Comparison of ENCODE assay signal across 8 cellular contexts in genomic region chr17:21253646-21254441, GRCh38. TPM values are rescaled to one million over a fixed set of nuclear protein-coding genes. Genes with fewer than 3 reads are reported as not detected.
A peak's percentile ranks its signal among the peaks of the same experiment; 100 is the strongest.
DNase-seq lines count a peak whose midpoint lies in the region; ATAC-seq, FAIRE-seq and TF ChIP-seq lines count a peak whose summit lies in the region.

No MANE protein-coding gene starts in this region.

- peak overlapping the region; percentile 86; the same call in 1 of the 2 replicates for H4K8ac ChIP-seq in H1 (ENCODE audit: extremely low read depth, insufficient read depth, low read length)

- peak; percentile 14 for ATAC-seq in GM19324 (IDR thresholded peaks at IDR 0.05; ENCODE audit: low FRiP score, unreplicated experiment)
- no peak for ATAC-seq in HG02973 (IDR thresholded peaks at IDR 0.05; ENCODE audit: unreplicated experiment)

- H3K4me1 ChIP-seq in H1 (replicated peaks in 1 of 4; ENCODE audit: control insufficient read depth in 3 of 4, insufficient read depth in 4 of 4, low read length in 3 of 4) = peaks cover 0 to 13% (median 4%) of the 10 kb centered on the region in 4 experiments; a peak in 5 of 7 replicates
- H3K4me1 ChIP-seq in neural progenitor cell = no peaks in the 10 kb centered on the region

- H3K79me1 ChIP-seq in H1 (ENCODE audit: low read depth, low read length) = no peaks in the 10 kb centered on the region

- H4K5ac ChIP-seq in H1 (ENCODE audit: insufficient read length, low read depth, low read length) = no peak overlapping the region

- H3K27me3 ChIP-seq in H1 (replicated peaks in 1 of 4; ENCODE audit: control insufficient read depth in 3 of 4, extremely low read depth in 1 of 4, insufficient read depth in 3 of 4, low read length in 3 of 4) (peaks cover 0 to 6% (median 4%) of the 10 kb centered on the region in 4 experiments; a peak in 2 of 7 replicates), neural progenitor cell (peaks cover 21% of the 10 kb centered on the region)

- H3K9me3 ChIP-seq in H1 (ENCODE audit: insufficient read depth in 2 of 2, low read depth in 1 of 2, low read length in 1 of 2) (no peaks in the 10 kb centered on the region), neural progenitor cell (ENCODE audit: low read depth) (no peaks in the 10 kb centered on the region)

- no peaks in the 10 kb centered on the region for H3K79me2 ChIP-seq in H1 (ENCODE audit: control insufficient read depth in 1 of 2, insufficient read depth in 2 of 2, low read length in 2 of 2)
- H3K79me2 ChIP-seq in neural progenitor cell (ENCODE audit: low read depth) = no peaks in the 10 kb centered on the region

- H4K20me1 ChIP-seq in H1 (replicated peaks in 1 of 2; ENCODE audit: control insufficient read depth in 1 of 2, insufficient read depth in 2 of 2, low read length in 2 of 2) (peaks cover 0 to 4% of the 10 kb centered on the region in 2 experiments), neural progenitor cell (ENCODE audit: low read depth) (peaks cover 21% of the 10 kb centered on the region)

- no peak overlapping the region for H3K23ac ChIP-seq in H1 (ENCODE audit: insufficient read length)

- no peak overlapping the region for H2BK20ac ChIP-seq in H1 (ENCODE audit: low read length)

- no peak overlapping the region for H2AK5ac ChIP-seq in H1 (ENCODE audit: low read depth, low read length)

- POLR2A ChIA-PET in H1 (lab: Charles Lee; ENCODE audit: partially characterized antibody) = interaction anchor here (0.7 to 1.0 kb wide), 2 partner anchors 8 to 39 kb away, joined by 3 read pairs; partner anchors contain the start of gene TMEM11

- no peak overlapping the region for H4K91ac ChIP-seq in H1 (replicated peaks; ENCODE audit: insufficient read length, low read length)

- no peak overlapping the region for H3K27ac ChIP-seq in H1 (ENCODE audit: low read depth, low read length)
- no peak overlapping the region for H3K27ac ChIP-seq in neural progenitor cell

- peaks cover 8% of the 10 kb centered on the region for H3F3A ChIP-seq in neural progenitor cell (ENCODE audit: low read depth)

- H3K36me3 ChIP-seq in H1 (ENCODE audit: control insufficient read depth in 2 of 4, insufficient read depth in 4 of 4, low read length in 3 of 4) (no peaks in the 10 kb centered on the region), neural progenitor cell (no peaks in the 10 kb centered on the region)

- H3K56ac ChIP-seq in H1 (replicated peaks; ENCODE audit: insufficient read length, low read depth, low read length) = peak overlapping the region; percentile 32

- H3K27me3 Mint-ChIP-seq in neural progenitor cell (ENCODE audit: insufficient read depth, low read depth) = peaks cover 7% of the 10 kb centered on the region

- WGBS in H1 (ENCODE audit: extremely low coverage in 1 of 2, insufficient coverage in 1 of 2, insufficient read length in 1 of 2, insufficient replicate concordance in 2 of 2, low coverage in 1 of 2, low lambda C conversion rate in 2 of 2, missing lambda C conversion rate in 1 of 2), 2 experiments = 51% methylated on average over 15 of the region's 15 CpGs; no CpG with 5 or more reads in 1 of the 2 experiments

- H2BK120ac ChIP-seq in H1 (replicated peaks; ENCODE audit: low read depth, low read length) = no peak overlapping the region

- no peak overlapping the region for H3K14ac ChIP-seq in H1 (ENCODE audit: insufficient read length)

- no peak for FAIRE-seq in H1 (lab: Jason Lieb, UNC)

- peak; percentile 55 for DNase-seq in LoVo (ENCODE audit: low spot score)
- no peak for DNase-seq in H1 (ENCODE audit: low read depth in 1 of 2, low spot score in 2 of 2)
- no peak for DNase-seq in neural progenitor cell (ENCODE audit: low spot score)
- no peak for DNase-seq in iPS-NIHi11 (ENCODE audit: low spot score)
- no peak for DNase-seq in activated gamma-delta T cell (lab: John Stamatoyannopoulos, UW)
- DNase-seq in T1000 (lab: John Stamatoyannopoulos, UW) = no peak

- H2AFZ ChIP-seq in H1 (ENCODE audit: low read length) = peak overlapping the region; percentile 47; the same call in 1 of the 2 replicates
- H2AFZ ChIP-seq in neural progenitor cell (replicated peaks) = peak overlapping the region; percentile 98

- peak overlapping the region; percentile 97; the same call in 1 of the 2 replicates for H2BK15ac ChIP-seq in H1 (ENCODE audit: low read length)

- peak overlapping the region in 1 of 4 experiments; percentile 70; a peak in 1 of 7 replicates for H3K9ac ChIP-seq in H1 (replicated peaks in 1 of 4; ENCODE audit: extremely low read depth in 1 of 4, low read depth in 3 of 4, low read length in 3 of 4)
- H3K9ac ChIP-seq in neural progenitor cell = no peak overlapping the region

- peak overlapping the region; percentile 29 for H3K27ac Mint-ChIP-seq in neural progenitor cell

- H3K4me3 ChIP-seq in H1 (ENCODE audit: extremely low read depth in 1 of 4, insufficient read depth in 2 of 4, low read depth in 3 of 4, low read length in 4 of 4) (peak overlapping the region; percentile 47 to 67 (median 60)), neural progenitor cell (peak overlapping the region; percentile 75)

- CTCF ChIA-PET in H1 (lab: Charles Lee; ENCODE audit: partially characterized antibody) = interaction anchor here (1.5 kb wide), 1 partner anchor 15 kb away, joined by 6 read pairs; no protein-coding TSS in a partner anchor

- TF ChIP-seq POLR2A in H1 (IDR thresholded peaks at IDR 0.05; ENCODE audit: control extremely low read depth in 1 of 2, low read depth in 2 of 2, low read length in 2 of 2) = no peak

- H3K23me2 ChIP-seq in H1 (ENCODE audit: low read depth, low read length) = peaks cover 6% of the 10 kb centered on the region; the same call in 1 of the 2 replicates

- H2BK5ac ChIP-seq in H1 (ENCODE audit: low read depth, low read length) = no peak overlapping the region

- TF ChIP-seq RAD21 in H1 (IDR thresholded peaks at IDR 0.05 in 1 of 2, conservative IDR thresholded peaks at IDR 0.05 in 1 of 2; ENCODE audit: low read depth in 2 of 2, low read length in 2 of 2) = no peak

- H3K4me2 ChIP-seq in H1 (ENCODE audit: insufficient read depth in 1 of 2, low read depth in 2 of 2, low read length in 2 of 2) (peak overlapping the region; percentile 73 to 75), neural progenitor cell (peak overlapping the region; percentile 82)

- peak overlapping the region; percentile 48; the same call in 1 of the 2 replicates for H3K18ac ChIP-seq in H1 (ENCODE audit: extremely low read depth, low read length)

- H3K9me3 Mint-ChIP-seq in neural progenitor cell = no peaks in the 10 kb centered on the region

- TF ChIP-seq EP300 in H1 (IDR thresholded peaks at IDR 0.05; ENCODE audit: borderline replicate concordance in 1 of 2, low read depth in 2 of 2, low read length in 2 of 2) = no peak

- no peaks in the 10 kb centered on the region for H3K36me3 Mint-ChIP-seq in neural progenitor cell

- peak overlapping the region; percentile 89 for H3K4me3 Mint-ChIP-seq in neural progenitor cell

- H3K4ac ChIP-seq in H1 (replicated peaks; ENCODE audit: insufficient read length, low read depth, low read length) = no peak overlapping the region

- TF ChIP-seq CTCF in H1 (IDR thresholded peaks at IDR 0.05; ENCODE audit: control extremely low read depth in 1 of 3, insufficient read depth in 1 of 3, low read depth in 1 of 3, low read length in 3 of 3) (no peak), neural progenitor cell (IDR thresholded peaks at IDR 0.05) (no peak)

- peaks cover 13% of the 10 kb centered on the region for H3K4me1 Mint-ChIP-seq in neural progenitor cell

- H2BK12ac ChIP-seq in H1 (ENCODE audit: low read depth, low read length) = peak overlapping the region; percentile 43; the same call in 1 of the 2 replicates

TF ChIP-seq in H1, 55 proteins besides CTCF, POLR2A, EP300 and RAD21 (continues in another document):
- no peak for TF ChIP-seq JUND (IDR thresholded peaks at IDR 0.05; ENCODE audit: low read length)
- TF ChIP-seq KDM1A (IDR thresholded peaks at IDR 0.05; ENCODE audit: borderline replicate concordance, low read length) = peak; percentile 97
- no peak for TF ChIP-seq EGR1 (IDR thresholded peaks at IDR 0.05; ENCODE audit: borderline replicate concordance, low read depth, low read length)
- TF ChIP-seq EZH2 (IDR thresholded peaks at IDR 0.05; ENCODE audit: low read depth, low read length, severe bottlenecking) = no peak
- no peak for TF ChIP-seq BCL11A (IDR thresholded peaks at IDR 0.05; ENCODE audit: low read depth in 2 of 2, low read length in 2 of 2)

RNA-seq across cellular contexts. Expression of gene NATD1, which starts 0.6 kb away (rescaled TPM):
- total RNA-seq in H1 (2021; fragmentation: NEBNext Ultra II Directional; extraction: Animal tissue kit (Norgen Biotek cat#: 25700)) = 7.5 and 8.4 TPM in 2 replicates
- 5.4 and 8.8 TPM in 2 replicates for polyA plus RNA-seq in H1 (2011; rRNA removed)
- polyA plus RNA-seq in H1 (2011; cell fraction: cytosol; rRNA removed) = 6.3 TPM
- polyA plus RNA-seq in H1 (2011; cell fraction: nucleus; rRNA removed) = 7.7 TPM
- 5.8 to 7.2 TPM (median 5.9 TPM) in 4 replicates for polyA plus RNA-seq in H1 (2012, experiment 1 of 2)
- polyA plus RNA-seq in H1 (2012, experiment 2 of 2) = 5.1 TPM
- 4.8 TPM for polyA plus RNA-seq in H1 (2013, experiment 1 of 2)
- 4.8 TPM for polyA plus RNA-seq in H1 (2013, experiment 2 of 2)
- polyA minus RNA-seq in H1 (2011; rRNA and poly(A)+ RNA removed) = 4.7 and 6.3 TPM in 2 replicates
- 5.9 TPM for polyA minus RNA-seq in H1 (2011; cell fraction: cytosol; rRNA and poly(A)+ RNA removed)
- 5.7 TPM for polyA minus RNA-seq in H1 (2011; cell fraction: nucleus; rRNA and poly(A)+ RNA removed)
- total RNA-seq in neural progenitor cell (ENCODE audit: low replicate concordance) = 4.3 and 7.8 TPM in 2 replicates

RNA-seq across cellular contexts. Expression of gene MAP2K3, which starts 30.7 kb away (rescaled TPM):
- 32.4 and 33.5 TPM in 2 replicates for total RNA-seq in H1 (2021; fragmentation: NEBNext Ultra II Directional; extraction: Animal tissue kit (Norgen Biotek cat#: 25700))
- polyA plus RNA-seq in H1 (2011; rRNA removed) = 16.9 and 24.3 TPM in 2 replicates
- 15.7 TPM for polyA plus RNA-seq in H1 (2011; cell fraction: cytosol; rRNA removed)
- 17.8 TPM for polyA plus RNA-seq in H1 (2011; cell fraction: nucleus; rRNA removed)
- polyA plus RNA-seq in H1 (2012, experiment 1 of 2) = 17.6 to 31.6 TPM (median 28.7 TPM) in 4 replicates
- 29.4 TPM for polyA plus RNA-seq in H1 (2012, experiment 2 of 2)
- 19.3 TPM for polyA plus RNA-seq in H1 (2013, experiment 1 of 2)
- polyA plus RNA-seq in H1 (2013, experiment 2 of 2) = 20.9 TPM
- polyA minus RNA-seq in H1 (2011; rRNA and poly(A)+ RNA removed) = 8.4 and 10.1 TPM in 2 replicates
- 8.6 TPM for polyA minus RNA-seq in H1 (2011; cell fraction: cytosol; rRNA and poly(A)+ RNA removed)
- polyA minus RNA-seq in H1 (2011; cell fraction: nucleus; rRNA and poly(A)+ RNA removed) = 13.8 TPM
- 3.5 and 9.4 TPM in 2 replicates for total RNA-seq in neural progenitor cell (ENCODE audit: low replicate concordance)

RNA-seq across cellular contexts. Expression of gene TMEM11, which starts 39.9 kb away (rescaled TPM):
- 33.3 and 34.2 TPM in 2 replicates for total RNA-seq in H1 (2021; fragmentation: NEBNext Ultra II Directional; extraction: Animal tissue kit (Norgen Biotek cat#: 25700))
- polyA plus RNA-seq in H1 (2011; rRNA removed) = 90.4 and 133 TPM in 2 replicates
- 66.8 TPM for polyA plus RNA-seq in H1 (2011; cell fraction: cytosol; rRNA removed)
- 70.3 TPM for polyA plus RNA-seq in H1 (2011; cell fraction: nucleus; rRNA removed)
- polyA plus RNA-seq in H1 (2012, experiment 1 of 2) = 23.0 to 40.0 TPM (median 34.0 TPM) in 4 replicates
- polyA plus RNA-seq in H1 (2012, experiment 2 of 2) = 35.1 TPM
- 29.5 TPM for polyA plus RNA-seq in H1 (2013, experiment 1 of 2)
- polyA plus RNA-seq in H1 (2013, experiment 2 of 2) = 29.8 TPM
- 35.5 and 44.9 TPM in 2 replicates for polyA minus RNA-seq in H1 (2011; rRNA and poly(A)+ RNA removed)
- 27.9 TPM for polyA minus RNA-seq in H1 (2011; cell fraction: cytosol; rRNA and poly(A)+ RNA removed)
- polyA minus RNA-seq in H1 (2011; cell fraction: nucleus; rRNA and poly(A)+ RNA removed) = 38.5 TPM
- total RNA-seq in neural progenitor cell (ENCODE audit: low replicate concordance) = 17.3 and 20.9 TPM in 2 replicates
